In genomic region chr3:179309225-179310109, GRCh38 we compare ENCODE assay signal across 11 cellular contexts. TPM values are rescaled to one million over a fixed set of nuclear protein-coding genes. Genes with fewer than 3 reads are reported as not detected.
DNase-seq lines count a peak whose midpoint lies in the region; ATAC-seq and FAIRE-seq lines count a peak whose summit lies in the region.
"Had no signal": no experiment of that assay in that cellular context is flagged by ENCODE, and none has a peak within 500 bp of the region (broad histone marks: within the 10 kb centered on the region; RNA-seq: fewer than 3 reads in every experiment).

No MANE protein-coding gene starts in this region.

- DNase-seq in inferior parietal cortex (ENCODE audit: extremely low spot score) (no peak), frontal cortex (ENCODE audit: low spot score in 2 of 2) (no peak), AG08395 (ENCODE audit: low spot score) (no peak), NAMALWA (ENCODE audit: low spot score) (no peak)
- DNase-seq: caudate nucleus, NCI-H1092 treated with DMSO at 0.1 percent for 48 hours, OCI-M1 had no signal

- ATAC-seq in GM18498 (IDR thresholded peaks at IDR 0.05; ENCODE audit: unreplicated experiment) (peak; percentile 96), GM19397 (IDR thresholded peaks at IDR 0.05; ENCODE audit: unreplicated experiment) (peak; percentile 77), HG02798 (IDR thresholded peaks at IDR 0.05; ENCODE audit: poor library complexity, unreplicated experiment) (peak; percentile 87), HG03469 (IDR thresholded peaks at IDR 0.05; ENCODE audit: unreplicated experiment) (peak; percentile 90)

- FAIRE-seq in frontal cortex (lab: Jason Lieb, UNC): no peak

RNA-seq across cellular contexts. Expression of gene ZNF639, which starts 13.4 kb away (rescaled TPM):
- 119 TPM for total RNA-seq in frontal cortex

RNA-seq across cellular contexts. Expression of gene MFN1, which starts 38.0 kb away (rescaled TPM):
- total RNA-seq in frontal cortex: 109 TPM

RNA-seq across cellular contexts. Expression of gene KCNMB3, which starts 58.6 kb away (rescaled TPM):
- total RNA-seq in frontal cortex: 2.0 TPM
